ENCODE assay signal across 8 cellular contexts in the genomic region with DNA sequence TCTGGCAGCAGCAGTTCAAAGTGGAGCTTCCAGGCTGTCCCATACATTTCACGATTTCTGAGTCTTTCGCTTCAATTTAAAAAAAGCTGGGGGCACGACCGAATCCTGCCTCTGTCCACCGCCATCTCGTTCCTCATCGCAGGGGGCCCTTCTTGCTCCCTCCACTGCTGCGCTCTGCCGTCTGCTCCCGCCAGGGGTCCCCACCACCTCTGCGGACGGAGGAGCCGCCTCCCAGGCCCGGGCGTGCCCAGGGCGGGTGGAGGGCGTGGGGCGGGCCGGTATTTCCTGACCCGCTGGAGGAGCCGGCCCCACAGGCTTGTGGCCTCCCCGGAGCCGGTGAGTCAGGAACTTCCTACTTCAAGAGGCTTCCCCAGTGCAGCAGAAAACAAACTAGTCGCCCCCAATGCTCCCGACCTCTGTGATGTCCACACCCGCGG.
DNase-seq lines count a peak whose midpoint lies in the region; ATAC-seq lines count a peak whose summit lies in the region.

No MANE protein-coding gene starts in this region.

- ATAC-seq in HG02763 (IDR thresholded peaks at IDR 0.05; ENCODE audit: unreplicated experiment) (peak; percentile 33), HG02571 (IDR thresholded peaks at IDR 0.05; ENCODE audit: unreplicated experiment) (no peak)

- peak; percentile 98 for DNase-seq in GM03348 (ENCODE audit: low spot score)
- DNase-seq in NCI-H2196 (lab: John Stamatoyannopoulos, UW; ENCODE audit: unreplicated experiment), result peak; percentile 75
- peak; percentile 91 for DNase-seq in activated CD4-positive, CD25-positive, alpha-beta regulatory T cell treated with anti-CD3 and anti-CD28 coated beads, Interleukin-2, amount 50 U/mL, for 72 hours
- DNase-seq in central memory CD4-positive, alpha-beta T cell, result peak; percentile 82
- DNase-seq in kidney glomerular epithelial cell (lab: John Stamatoyannopoulos, UW), result peak; percentile 89
- peak; percentile 86 to 91 for DNase-seq in stimulated activated CD4-positive, alpha-beta T cell treated with anti-CD3 and anti-CD28 coated beads, Interleukin-15, amount 100 ng/mL, for 1 hour (ENCODE audit: low read depth in 1 of 2, low spot score in 1 of 2)
